Comparison of ENCODE assay signal across 8 cellular contexts in the genomic region with DNA sequence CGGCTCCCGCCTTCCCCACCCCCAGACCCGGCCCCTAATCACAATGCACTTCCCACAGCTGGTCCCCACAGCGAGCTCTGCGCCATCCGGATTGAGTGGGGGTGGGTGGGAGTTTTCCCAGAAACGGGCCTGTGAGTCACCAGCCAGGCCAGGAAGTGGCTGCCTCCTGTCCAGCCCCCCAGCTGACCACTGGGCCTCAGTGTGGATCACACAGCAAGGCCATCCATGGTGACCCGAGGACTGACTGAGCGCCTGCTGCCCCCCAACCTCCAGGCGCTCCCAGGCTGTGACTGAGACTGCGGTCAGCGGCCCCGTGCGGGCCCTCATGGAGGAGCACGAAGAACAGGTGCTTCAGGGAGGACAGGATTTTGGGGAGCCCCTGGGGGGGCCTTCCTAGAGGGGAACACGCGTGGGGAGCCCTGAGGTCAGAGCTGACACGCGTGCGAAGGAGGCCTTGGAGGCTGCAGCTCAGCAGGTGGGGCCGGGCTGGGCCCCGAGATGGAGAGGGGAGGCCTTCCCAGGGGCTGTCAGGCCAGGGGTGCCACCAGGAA. TPM values are rescaled to one million over a fixed set of nuclear protein-coding genes. Genes with fewer than 3 reads are reported as not detected.
DNase-seq lines count a peak whose midpoint lies in the region; FAIRE-seq and TF ChIP-seq lines count a peak whose summit lies in the region.

No MANE protein-coding gene starts in this region.

- no peaks in the 10 kb centered on the region for H3F3A ChIP-seq in PC-9 (ENCODE audit: insufficient read depth, low read depth)

- H3K36me3 Mint-ChIP-seq in chondrocyte (ENCODE audit: low read depth), result no peaks in the 10 kb centered on the region

- H3K9me2 ChIP-seq in PC-9 (ENCODE audit: insufficient read depth), result no peaks in the 10 kb centered on the region

- no peak overlapping the region for H3K4me3 Mint-ChIP-seq in chondrocyte (ENCODE audit: unreplicated experiment)

- no peak for FAIRE-seq in kidney (lab: Jason Lieb, UNC)

- H3K4me1 ChIP-seq in kidney (ENCODE audit: control insufficient read depth in 1 of 2, insufficient read depth in 1 of 2, low read depth in 1 of 2, low read length in 2 of 2) (peaks cover 0 to 11% of the 10 kb centered on the region in 2 donors), thyroid gland (peaks cover 0 to 16% of the 10 kb centered on the region in 2 donors), tibial artery (no peaks in the 10 kb centered on the region), PC-9 (replicated peaks; ENCODE audit: insufficient read depth) (0 out of 2 replicates have a peak, but pooled peaks cover 4% of the 10 kb centered on the region)

- H3K27ac Mint-ChIP-seq in chondrocyte (ENCODE audit: unreplicated experiment), result peak overlapping the region; percentile 36

- CTCF ChIA-PET in PC-9 (lab: Charles Lee), result no interaction called here

- H3K9me3 Mint-ChIP-seq in chondrocyte (ENCODE audit: low read depth), result no peaks in the 10 kb centered on the region

- TF ChIP-seq CTCF in chondrocyte (IDR thresholded peaks at IDR 0.05) (no peak), kidney (IDR thresholded peaks at IDR 0.05; ENCODE audit: borderline replicate concordance, extremely low read depth, insufficient read depth) (no peak), thyroid gland (IDR thresholded peaks at IDR 0.05) (no peak), tibial artery (IDR thresholded peaks at IDR 0.05) (no peak), PC-9 (conservative IDR thresholded peaks at IDR 0.05) (no peak)

- H3K27me3 Mint-ChIP-seq in chondrocyte (ENCODE audit: low read depth), result no peaks in the 10 kb centered on the region

- H3K4me2 ChIP-seq in PC-9, result no peak overlapping the region

- WGBS in thyroid gland, 2 donors, result 78 to 92% methylated on average over 10 to 17 of the region's 22 CpGs

- H3K27me3 ChIP-seq in thyroid gland (no peaks in the 10 kb centered on the region), tibial artery (peaks cover 0 to 12% of the 10 kb centered on the region in 2 donors), PC-9 (ENCODE audit: insufficient read depth, low read depth) (no peaks in the 10 kb centered on the region)

- POLR2A ChIA-PET in PC-9 (lab: Charles Lee; ENCODE audit: unreplicated experiment), result no interaction called here

- intact Hi-C loops in kidney (cut with DNase I), result no loop called here
- intact Hi-C loops in thyroid gland (cut with DNase I), result no loop called here
- intact Hi-C loops in tibial artery (cut with DNase I; ENCODE audit: low total_unique reads), result no loop called here
- intact Hi-C loops in PC-9 (cut with micrococcal nuclease; ENCODE audit: unreplicated experiment), result no loop called here

- H3K4me1 Mint-ChIP-seq in chondrocyte (ENCODE audit: low read depth), result peaks cover 17% of the 10 kb centered on the region

- H3K9ac ChIP-seq in kidney (ENCODE audit: low read length in 2 of 2), result no peak overlapping the region

- no peaks in the 10 kb centered on the region for H3K79me2 ChIP-seq in PC-9 (ENCODE audit: low read depth)

- no TSS peak for BruUV-seq in PC-9 (replicated peaks; lab: Mats Ljungman, UMichigan)

- H3K36me3 ChIP-seq in kidney (ENCODE audit: control insufficient read depth in 1 of 2, insufficient read depth in 2 of 2, low read length in 2 of 2) (no peaks in the 10 kb centered on the region), thyroid gland (no peaks in the 10 kb centered on the region), tibial artery (no peaks in the 10 kb centered on the region), PC-9 (ENCODE audit: low read depth) (no peaks in the 10 kb centered on the region)

- no peak overlapping the region for H2AFZ ChIP-seq in PC-9

- TF ChIP-seq POLR2A in thyroid gland (IDR thresholded peaks at IDR 0.05) (no peak), erythroblast (IDR thresholded peaks at IDR 0.05; ENCODE audit: low read length) (no peak)

- H3K9me3 ChIP-seq in kidney (ENCODE audit: control insufficient read depth in 1 of 2, low read length in 2 of 2) (no peaks in the 10 kb centered on the region), thyroid gland (no peaks in the 10 kb centered on the region), tibial artery (no peaks in the 10 kb centered on the region), PC-9 (ENCODE audit: insufficient read depth, low read depth) (no peaks in the 10 kb centered on the region)

- no peak overlapping the region for H3K27ac ChIP-seq in kidney (ENCODE audit: low read depth in 2 of 2, low read length in 2 of 2)
- peak overlapping the region in 2 of 3 donors; percentile 13 to 49 for H3K27ac ChIP-seq in thyroid gland
- H3K27ac ChIP-seq in tibial artery, result no peak overlapping the region
- no peak overlapping the region for H3K27ac ChIP-seq in PC-9

- DNase-seq in HCEC 1CT (peak; percentile 56), chondrocyte (ENCODE audit: low spot score) (no peak), kidney (peak; percentile 87), thyroid gland (no peak), tibial artery (no peak), erythroblast (lab: John Stamatoyannopoulos, UW) (no peak), midbrain (lab: John Stamatoyannopoulos, UW) (no peak), PC-9 (no peak)

- no peaks in the 10 kb centered on the region for H4K20me1 ChIP-seq in PC-9 (ENCODE audit: insufficient read depth)

- H3K4me3 ChIP-seq in kidney (ENCODE audit: low read length in 2 of 2), result no peak overlapping the region
- H3K4me3 ChIP-seq in thyroid gland (replicated peaks in 1 of 3), result no peak overlapping the region
- H3K4me3 ChIP-seq in tibial artery, result no peak overlapping the region
- H3K4me3 ChIP-seq in PC-9, result no peak overlapping the region

RNA-seq across cellular contexts. Expression of a gene that starts 48.3 kb away (rescaled TPM):
- 5.4 to 7.8 TPM (median 7.0 TPM) in 3 replicates for total RNA-seq in chondrocyte
- total RNA-seq in kidney, result 140 TPM
- 137 TPM for polyA plus RNA-seq in kidney (ENCODE audit: insufficient read depth, low read depth, low replicate concordance)
- total RNA-seq in thyroid gland, result 100 to 1,000 TPM in 1 of 4 donors, 10 to 100 TPM in 3; 38.4 to 143 (median 81.6) TPM
- 53.1 and 70.7 TPM in 2 replicates for total RNA-seq in PC-9 (2021)

Comparison
In these comparisons a context has a peak if more than half of its experiments do, and no peak if none do; other contexts are left out.
1. DNase-seq: peak in HCEC 1CT (single experiment) and kidney (single experiment); none in chondrocyte (single experiment), thyroid gland (0 of 2), tibial artery (0 of 2), erythroblast (0 of 2), midbrain (single experiment) and PC-9 (0 of 2).
2. H3K27ac ChIP-seq: peak in thyroid gland (2 of 3); none in kidney (0 of 2), tibial artery (0 of 2) and PC-9 (single experiment).